24 cellular contexts compared by ENCODE assay signal in genomic region chr1:53482441-53483153, GRCh38. TPM values are rescaled to one million over a fixed set of nuclear protein-coding genes. Genes with fewer than 3 reads are reported as not detected.
"Had no signal": no experiment of that assay in that cellular context is flagged by ENCODE, and none has a peak within 500 bp of the region (broad histone marks: within the 10 kb centered on the region; RNA-seq: fewer than 3 reads in every experiment).

No MANE protein-coding gene starts in this region.

- H3K4me3 ChIP-seq: ascending aorta, breast epithelium, left lung, mucosa of descending colon, skin epidermis, tibial nerve, uterus had no signal

- H3K9me3 ChIP-seq: ascending aorta, breast epithelium, left lung, mucosa of descending colon, tibial nerve, uterus had no signal

- H3K4me1 ChIP-seq: ascending aorta, breast epithelium, left lung, uterus had no signal

- H3K36me3 Mint-ChIP-seq: naive thymus-derived CD4-positive, alpha-beta T cell had no signal

- ATAC-seq: activated naive CD8-positive, alpha-beta T cell treated with anti-CD3 and anti-CD28 coated beads, Interleukin-2, amount 50 U/mL, for 24 hours; left lung; mucosa of descending colon; naive thymus-derived CD4-positive, alpha-beta T cell; right cardiac atrium had no signal

- H3K9me3 Mint-ChIP-seq: activated naive CD4-positive, alpha-beta T cell treated with anti-CD3 and anti-CD28 coated beads for 36 hours; activated naive CD8-positive, alpha-beta T cell treated with anti-CD3 and anti-CD28 coated beads, Interleukin-2, amount 50 U/mL, for 24 hours; activated T-helper 2 cell treated with anti-CD3 and anti-CD28 coated beads, Interferon-gamma antibody, Interleukin-2, Interleukin-4, amounts not matched to agents 10 μg/mL and 5 μg/mL and 100 μg/mL, durations not matched to agents 14 hours and 24 hours and 36 hours; naive thymus-derived CD4-positive, alpha-beta T cell had no signal

- H3K4me3 Mint-ChIP-seq: activated naive CD4-positive, alpha-beta T cell treated with anti-CD3 and anti-CD28 coated beads for 36 hours; activated naive CD8-positive, alpha-beta T cell treated with anti-CD3 and anti-CD28 coated beads, Interleukin-2, amount 50 U/mL, for 24 hours; naive thymus-derived CD4-positive, alpha-beta T cell had no signal

- H3K36me3 ChIP-seq: ascending aorta, breast epithelium, left lung, tibial nerve, uterus had no signal

- H3K4me1 Mint-ChIP-seq: activated naive CD8-positive, alpha-beta T cell treated with anti-CD3 and anti-CD28 coated beads, Interleukin-2, amount 50 U/mL, for 24 hours had no signal

- H3K27ac ChIP-seq: ascending aorta, breast epithelium, left lung, skin epidermis, tibial nerve, uterus, VCaP had no signal

- DNase-seq: activated CD4-positive, alpha-beta T cell treated with anti-CD3 and anti-CD28 coated beads for 1 hour; activated CD4-positive, alpha-beta T cell treated with anti-CD3 and anti-CD28 coated beads, Interleukin-2, amount 50 U/mL, for 48 hours; activated naive CD4-positive, alpha-beta T cell treated with anti-CD3 and anti-CD28 coated beads for 36 hours; activated naive CD8-positive, alpha-beta T cell treated with anti-CD3 and anti-CD28 coated beads, Interleukin-2, amount 50 U/mL, for 24 hours; islet precursor cell; left lung; mucosa of descending colon; naive thymus-derived CD4-positive, alpha-beta T cell; right cardiac atrium; stimulated activated CD4-positive, alpha-beta T cell treated with anti-CD3 and anti-CD28 coated beads, Interleukin-15, amount 100 ng/mL, for 24 hours; stimulated activated CD4-positive, alpha-beta T cell treated with anti-CD3 and anti-CD28 coated beads, Interleukin-4, amount 100 ng/mL, for 24 hours; stimulated activated naive CD4-positive, alpha-beta T cell; substantia nigra; T1000; uterus had no signal

- H3K27me3 ChIP-seq: ascending aorta, uterus had no signal

- H3K27ac Mint-ChIP-seq: activated naive CD4-positive, alpha-beta T cell treated with anti-CD3 and anti-CD28 coated beads for 36 hours; activated naive CD8-positive, alpha-beta T cell treated with anti-CD3 and anti-CD28 coated beads, Interleukin-2, amount 50 U/mL, for 24 hours; activated T-helper 2 cell treated with anti-CD3 and anti-CD28 coated beads, Interferon-gamma antibody, Interleukin-2, Interleukin-4, amounts not matched to agents 10 μg/mL and 5 μg/mL and 100 μg/mL, durations not matched to agents 14 hours and 24 hours and 36 hours had no signal

RNA-seq across cellular contexts. Expression of gene DMRTB1, which starts 23.4 kb away (rescaled TPM):
- total RNA-seq: activated naive CD4-positive, alpha-beta T cell treated with anti-CD3 and anti-CD28 coated beads for 36 hours; activated T-helper 2 cell treated with anti-CD3 and anti-CD28 coated beads, Interferon-gamma antibody, Interleukin-2, Interleukin-4, amounts not matched to agents 10 μg/mL and 5 μg/mL and 100 μg/mL, durations not matched to agents 14 hours and 24 hours and 36 hours; ascending aorta; breast epithelium; chondrocyte; dermis microvascular lymphatic vessel endothelial cell; left lung; mucosa of descending colon; naive thymus-derived CD4-positive, alpha-beta T cell; right cardiac atrium; tibial nerve; uterus had no signal
- polyA plus RNA-seq: esophagus; naive thymus-derived CD4-positive, alpha-beta T cell; right cardiac atrium had no signal
